ENCODE assay signal across 1 cellular context in the genomic region with DNA sequence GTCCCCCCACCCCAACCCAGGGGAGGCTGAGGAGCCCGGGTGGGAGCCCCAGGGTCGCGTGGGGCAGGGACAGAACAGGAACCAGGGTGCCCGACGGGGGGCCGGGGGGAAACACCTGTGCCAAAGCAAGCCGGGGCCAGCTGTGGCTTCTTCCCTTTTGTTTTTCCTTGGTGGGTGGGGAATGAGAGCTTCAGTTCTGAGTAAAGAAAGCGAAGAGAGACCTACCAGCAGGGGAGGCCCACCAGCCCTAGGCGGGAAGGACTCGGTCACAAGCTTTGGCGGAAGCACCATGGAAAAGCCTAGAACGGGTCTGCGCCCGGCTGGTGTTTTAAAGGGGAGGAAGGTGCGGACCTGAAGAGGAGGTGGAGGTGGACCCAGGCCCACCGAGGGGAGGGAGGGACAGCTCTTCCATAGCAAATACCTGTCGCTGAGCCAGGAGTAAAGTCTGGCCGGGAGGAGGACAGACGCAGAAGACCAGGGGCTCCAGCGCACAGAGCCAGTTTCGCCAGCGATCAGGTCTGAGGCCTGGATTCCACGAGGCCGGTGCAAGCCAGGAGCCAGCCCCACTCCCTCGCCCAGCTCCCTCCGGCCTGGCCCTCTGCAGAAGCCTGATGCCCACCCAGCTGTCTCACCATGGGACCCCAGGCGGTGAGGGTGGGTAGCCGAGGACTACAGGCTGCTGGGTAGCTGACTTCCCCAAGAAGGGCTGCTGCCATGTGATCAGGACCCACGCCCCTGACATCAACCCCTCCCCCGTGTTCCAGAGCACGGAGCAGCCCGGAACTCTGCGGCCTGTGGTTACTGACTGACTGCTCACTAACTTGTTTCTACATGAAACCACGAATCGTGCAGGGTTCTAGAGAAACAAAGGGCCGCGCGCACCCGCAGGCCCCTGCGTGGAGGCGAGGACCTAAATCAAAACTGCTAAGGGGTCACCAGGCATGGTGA.
TF ChIP-seq lines count a peak whose summit lies in the region.

No MANE protein-coding gene starts in this region.

TF ChIP-seq in K562, 482 proteins besides CTCF, POLR2A, EP300 and RAD21 (continued from another document):
- 0 out of 2 replicates have a peak, but pooled peaks have one; percentile 17 for TF ChIP-seq CREB3 (tag; conservative IDR thresholded peaks at IDR 0.05; ENCODE audit: low read depth)
- 0 out of 2 replicates have a peak, but pooled peaks have one; percentile 61 for TF ChIP-seq ZNF143 (CRISPR knock-in tag; IDR thresholded peaks at IDR 0.05)
- peak; percentile 87 for TF ChIP-seq ETV5 (CRISPR knock-in tag; IDR thresholded peaks at IDR 0.05; ENCODE audit: low read depth)
- peak; percentile 63; the same call in 1 of the 2 replicates for TF ChIP-seq HMBOX1 (IDR thresholded peaks at IDR 0.05)
- no peak for TF ChIP-seq ZNF785 (CRISPR knock-in tag; IDR thresholded peaks at IDR 0.05)
- peak; percentile 50; the same call in 1 of the 2 replicates for TF ChIP-seq PHB (CRISPR knock-in tag; IDR thresholded peaks at IDR 0.05)
- TF ChIP-seq ZNF592 (IDR thresholded peaks at IDR 0.05) = peak; percentile 74; the same call in 1 of the 2 replicates
- TF ChIP-seq, protein P1, sequence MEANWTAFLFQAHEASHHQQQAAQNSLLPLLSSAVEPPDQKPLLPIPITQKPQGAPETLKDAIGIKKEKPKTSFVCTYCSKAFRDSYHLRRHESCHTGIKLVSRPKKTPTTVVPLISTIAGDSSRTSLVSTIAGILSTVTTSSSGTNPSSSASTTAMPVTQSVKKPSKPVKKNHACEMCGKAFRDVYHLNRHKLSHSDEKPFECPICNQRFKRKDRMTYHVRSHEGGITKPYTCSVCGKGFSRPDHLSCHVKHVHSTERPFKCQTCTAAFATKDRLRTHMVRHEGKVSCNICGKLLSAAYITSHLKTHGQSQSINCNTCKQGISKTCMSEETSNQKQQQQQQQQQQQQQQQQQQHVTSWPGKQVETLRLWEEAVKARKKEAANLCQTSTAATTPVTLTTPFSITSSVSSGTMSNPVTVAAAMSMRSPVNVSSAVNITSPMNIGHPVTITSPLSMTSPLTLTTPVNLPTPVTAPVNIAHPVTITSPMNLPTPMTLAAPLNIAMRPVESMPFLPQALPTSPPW (CRISPR knock-in tag; IDR thresholded peaks at IDR 0.05) = peak; percentile 54
- no peak; a peak in 1 of 4 replicates for TF ChIP-seq UBTF (IDR thresholded peaks at IDR 0.05; ENCODE audit: borderline replicate concordance in 1 of 2, low read depth in 2 of 2, low read length in 2 of 2)
- peak; percentile 70; the same call in 1 of the 2 replicates for TF ChIP-seq TFAP4 (CRISPR knock-in tag; IDR thresholded peaks at IDR 0.05; ENCODE audit: borderline replicate concordance)
- peak; percentile 78; the same call in 1 of the 2 replicates for TF ChIP-seq ESRRA (IDR thresholded peaks at IDR 0.05; ENCODE audit: borderline replicate concordance, low read depth)
